In the genomic region with DNA sequence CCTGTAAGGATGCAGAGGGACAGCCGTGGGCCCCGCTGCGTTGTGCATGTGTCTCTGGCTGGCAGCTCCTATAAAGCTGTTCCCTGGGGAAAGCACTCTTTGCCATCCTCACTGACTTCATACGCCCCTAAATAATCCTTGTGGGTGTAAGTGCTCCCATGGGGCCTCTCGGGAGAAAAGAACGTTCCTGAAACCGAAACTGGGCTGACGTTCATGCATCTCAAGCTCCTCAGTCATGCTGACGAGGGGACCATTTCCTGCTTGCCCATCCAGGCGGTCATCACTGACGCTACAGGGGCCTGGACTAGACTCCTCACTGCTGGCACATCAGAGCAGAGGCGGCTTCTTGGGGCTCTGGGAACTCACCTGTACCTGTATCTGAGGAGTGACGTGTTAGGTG, we compare ENCODE assay signal across 10 cellular contexts.
DNase-seq lines count a peak whose midpoint lies in the region; ATAC-seq lines count a peak whose summit lies in the region.
"Had no signal": no experiment of that assay in that cellular context is flagged by ENCODE, and none has a peak within 500 bp of the region (broad histone marks: within the 10 kb centered on the region; RNA-seq: fewer than 3 reads in every experiment).

No MANE protein-coding gene starts in this region.

- peaks cover 7% of the 10 kb centered on the region; the same call in 1 of the 2 replicates for H3K4me1 ChIP-seq in GM23248 (ENCODE audit: insufficient read depth)

- no peaks in the 10 kb centered on the region for H3K27me3 ChIP-seq in GM23248 (replicated peaks; ENCODE audit: insufficient read depth)
- H3K27me3 ChIP-seq: ovary had no signal

- H3F3A ChIP-seq in GM23248 (ENCODE audit: insufficient read depth) = no peaks in the 10 kb centered on the region

- ATAC-seq in HG03571 (IDR thresholded peaks at IDR 0.05; ENCODE audit: unreplicated experiment) = peak; percentile 84

- H3K36me3 ChIP-seq in GM23248 (ENCODE audit: low read depth) = no peaks in the 10 kb centered on the region
- H3K36me3 ChIP-seq: ovary had no signal

- H3K79me2 ChIP-seq in GM23248 (ENCODE audit: insufficient read depth) = no peaks in the 10 kb centered on the region

- DNase-seq in NCI-H82 (lab: John Stamatoyannopoulos, UW) (peak; percentile 19), NCI-H82 treated with DMSO at 0.1 percent for 48 hours (lab: John Stamatoyannopoulos, UW; ENCODE audit: unreplicated experiment) (no peak), GM23248 (peak; percentile 18), stromal cell of bone marrow (ENCODE audit: low read depth) (peak; percentile 40), T1000 (lab: John Stamatoyannopoulos, UW) (no peak), superior temporal gyrus (ENCODE audit: extremely low spot score) (no peak)
- DNase-seq in activated T-cell treated with anti-CD3 and anti-CD28 coated beads, Interleukin-2, amount 50 U/mL, for 1 hour = no peak
- DNase-seq: PC-9 had no signal

- H2AFZ ChIP-seq in GM23248 = no peak overlapping the region
- H2AFZ ChIP-seq: PC-9 had no signal

- no peak overlapping the region for H3K4me2 ChIP-seq in GM23248 (ENCODE audit: unreplicated experiment)
- H3K4me2 ChIP-seq: PC-9 had no signal

- no peaks in the 10 kb centered on the region for H3K9me3 ChIP-seq in GM23248 (ENCODE audit: low read depth)
- H3K9me3 ChIP-seq: ovary had no signal

- no peaks in the 10 kb centered on the region for H4K20me1 ChIP-seq in GM23248 (ENCODE audit: insufficient read depth)

- 85 to 87% methylated on average over 13 of the region's 13 CpGs for WGBS in GM23248 (ENCODE audit: low coverage in 1 of 2, low lambda C conversion rate in 2 of 2, missing lambda C conversion rate in 2 of 2), 2 experiments

- H3K4me3 ChIP-seq in GM23248 = no peak overlapping the region
- H3K4me3 ChIP-seq: ovary, PC-9 had no signal

- in situ Hi-C loops in GM23248 (cut with MboI) = loop anchor here (10.0 to 25.0 kb wide), 2 partner anchors 1297 to 1524 kb away; a partner anchor contains a TSS

- H3K27ac ChIP-seq in GM23248 = no peak overlapping the region
- H3K27ac ChIP-seq: ovary, PC-9 had no signal

- no peaks in the 10 kb centered on the region for H3K9me2 ChIP-seq in GM23248 (ENCODE audit: insufficient read depth)

- H3K9ac ChIP-seq in GM23248 = no peak overlapping the region

Comparison
In these comparisons a context has a peak if more than half of its experiments do, and no peak if none do; other contexts are left out.
1. DNase-seq: peak in NCI-H82 (single experiment), GM23248 (single experiment) and stromal cell of bone marrow (single experiment); none in NCI-H82 treated with DMSO at 0.1 percent for 48 hours (single experiment), activated T-cell treated with anti-CD3 and anti-CD28 coated beads, Interleukin-2, amount 50 U/mL, for 1 hour (single experiment), T1000 (single experiment) and superior temporal gyrus (single experiment).